In the genomic region with DNA sequence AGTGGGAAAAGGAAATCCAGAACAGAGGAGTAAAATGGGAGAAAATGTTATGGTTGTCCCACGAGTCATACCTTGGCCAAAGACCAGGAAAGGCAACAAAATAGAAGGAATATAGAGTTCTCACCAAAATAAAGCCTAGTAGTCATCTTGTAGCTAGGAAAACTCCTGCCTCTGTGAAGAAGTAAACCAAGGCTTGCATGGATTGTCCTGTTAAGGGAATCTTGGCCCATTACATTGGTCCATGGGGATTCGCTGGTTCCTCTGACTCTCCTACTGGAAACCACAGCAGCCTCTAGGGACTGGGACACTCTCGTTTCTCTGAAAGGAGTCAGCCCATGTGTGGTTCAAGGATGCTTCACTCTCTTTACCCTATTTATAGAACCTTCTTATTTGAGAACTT, we compare ENCODE assay signal across 18 cellular contexts.
DNase-seq lines count a peak whose midpoint lies in the region; ATAC-seq and TF ChIP-seq lines count a peak whose summit lies in the region.
"Had no signal": no experiment of that assay in that cellular context is flagged by ENCODE, and none has a peak within 500 bp of the region (broad histone marks: within the 10 kb centered on the region; RNA-seq: fewer than 3 reads in every experiment).

No MANE protein-coding gene starts in this region.

- no peaks in the 10 kb centered on the region for H3K79me2 ChIP-seq in Loucy (ENCODE audit: insufficient read depth, low read length)

- H3K9me3 ChIP-seq in Loucy (ENCODE audit: insufficient read depth, low read depth, low read length), result no peaks in the 10 kb centered on the region

- no peaks in the 10 kb centered on the region for H3K36me3 ChIP-seq in Loucy (ENCODE audit: insufficient read depth, low read length)

- H3K9me3 Mint-ChIP-seq in T-cell, result no peaks in the 10 kb centered on the region
- H3K9me3 Mint-ChIP-seq: CD8-positive, alpha-beta T cell had no signal

- no peak overlapping the region for H3K4me3 Mint-ChIP-seq in T-cell
- H3K4me3 Mint-ChIP-seq: CD8-positive, alpha-beta T cell had no signal

- H4K20me1 ChIP-seq in Loucy (ENCODE audit: insufficient read depth, low read length, poor library complexity, severe bottlenecking), result no peaks in the 10 kb centered on the region

- H3K4me3 ChIP-seq in Loucy (ENCODE audit: low read length, poor library complexity, severe bottlenecking), result no peak overlapping the region
- H3K4me3 ChIP-seq in choroid plexus epithelial cell (ENCODE audit: low read depth, low read length), result no peak overlapping the region
- no peak overlapping the region for H3K4me3 ChIP-seq in skeletal muscle cell (ENCODE audit: low read depth, low read length)

- H2AFZ ChIP-seq in Loucy (ENCODE audit: low read length), result no peak overlapping the region

- no peak overlapping the region for H3K4me2 ChIP-seq in Loucy (ENCODE audit: low read depth, low read length, poor library complexity, severe bottlenecking)

- peaks cover 6 to 12% (median 8%) of the 10 kb centered on the region in 3 donors for H3K4me1 Mint-ChIP-seq in T-cell

- CTCF ChIA-PET in T-cell (lab: Charles Lee), result no interaction called here

- H3K9me2 ChIP-seq in Loucy (replicated peaks; ENCODE audit: low read depth, low read length), result no peaks in the 10 kb centered on the region

- no peak overlapping the region for H3K27ac Mint-ChIP-seq in T-cell
- H3K27ac Mint-ChIP-seq: CD8-positive, alpha-beta T cell had no signal

- H3K4me1 ChIP-seq in Loucy (ENCODE audit: insufficient read depth, low read length, poor library complexity, severe bottlenecking), result peaks cover 55% of the 10 kb centered on the region

- DNase-seq in ELR (ENCODE audit: low read depth) (peak; percentile 48), choroid plexus epithelial cell (ENCODE audit: low read depth) (peak; percentile 26), skeletal muscle cell (ENCODE audit: low read depth) (peak; percentile 29), NCI-H2081 (lab: John Stamatoyannopoulos, UW) (no peak), T-cell (no peak)
- DNase-seq: activated CD4-positive, alpha-beta T cell treated with anti-CD3 and anti-CD28 coated beads for 1 hour; activated effector memory CD4-positive, alpha-beta T cell treated with anti-CD3 and anti-CD28 coated beads, Interleukin-2, amount 50 U/mL, for 16 hours; anterior cingulate cortex; CD8-positive, alpha-beta T cell; dermis blood vessel endothelial cell; DMS79 treated with DMSO at 0.1 percent for 48 hours; erythroblast; left colon; NCI-H1694; NCI-H510A treated with DMSO at 0.1 percent for 48 hours; T-helper 9 cell had no signal

- POLR2A ChIA-PET in T-cell (lab: Charles Lee), result no interaction called here

- H3K27me3 Mint-ChIP-seq in T-cell, result no peaks in the 10 kb centered on the region

- ATAC-seq in HG03442 (IDR thresholded peaks at IDR 0.05; ENCODE audit: unreplicated experiment) (no peak), T-cell (replicated peaks in 1 of 4) (no peak)
- ATAC-seq: CD8-positive, alpha-beta T cell; left colon had no signal

- H3K36me3 Mint-ChIP-seq in T-cell, result no peaks in the 10 kb centered on the region
- H3K36me3 Mint-ChIP-seq: CD8-positive, alpha-beta T cell had no signal

- TF ChIP-seq CTCF in Loucy (conservative IDR thresholded peaks at IDR 0.05; ENCODE audit: low read length) (no peak), choroid plexus epithelial cell (conservative IDR thresholded peaks at IDR 0.05; ENCODE audit: low read depth, low read length) (no peak)

- H3K9ac ChIP-seq in Loucy (ENCODE audit: low read depth, low read length, poor library complexity, severe bottlenecking), result peak overlapping the region; percentile 51

- no peaks in the 10 kb centered on the region for H3K27me3 ChIP-seq in Loucy (ENCODE audit: insufficient read depth, low read length, poor library complexity, severe bottlenecking)

- H3F3A ChIP-seq in Loucy (ENCODE audit: low read depth), result no peaks in the 10 kb centered on the region

Comparison
In these comparisons a context has a peak if more than half of its experiments do, and no peak if none do; other contexts are left out.
1. DNase-seq: peak in ELR (single experiment), choroid plexus epithelial cell (single experiment) and skeletal muscle cell (single experiment); none in NCI-H2081 (0 of 2) and T-cell (0 of 34).